In genomic region chr12:107651867-107652449, GRCh38 we compare ENCODE assay signal across 20 cellular contexts. TPM values are rescaled to one million over a fixed set of nuclear protein-coding genes. Genes with fewer than 3 reads are reported as not detected.
A peak's percentile ranks its signal among the peaks of the same experiment; 100 is the strongest.
DNase-seq lines count a peak whose midpoint lies in the region; ATAC-seq and TF ChIP-seq lines count a peak whose summit lies in the region.
"Had no signal": no experiment of that assay in that cellular context is flagged by ENCODE, and none has a peak within 500 bp of the region (broad histone marks: within the 10 kb centered on the region; RNA-seq: fewer than 3 reads in every experiment).

No MANE protein-coding gene starts in this region.

- peak; percentile 37 for DNase-seq in astrocyte of the hippocampus (ENCODE audit: low read depth, low spot score)
- DNase-seq in islet precursor cell = peak; percentile 79
- DNase-seq in H7 = no peak
- no peak for DNase-seq in right lobe of liver
- DNase-seq in posterior cingulate gyrus = no peak
- DNase-seq in colonic mucosa = no peak
- DNase-seq: EL, GF-D8, KBM-7, NCI-H1092, NCI-H1436 treated with DMSO at 0.1 percent for 48 hours, NCI-H1930, NCI-H2227 treated with DMSO at 0.1 percent for 48 hours, NCI-H510A treated with DMSO at 0.1 percent for 48 hours, Peyer's patch had no signal

- no peaks in the 10 kb centered on the region for H3K9me3 ChIP-seq in BLaER1
- no peaks in the 10 kb centered on the region for H3K9me3 ChIP-seq in right lobe of liver
- H3K9me3 ChIP-seq in colonic mucosa = no peaks in the 10 kb centered on the region
- H3K9me3 ChIP-seq: Peyer's patch had no signal

- no peak overlapping the region for H3K4me3 Mint-ChIP-seq in nephron

- H3K27me3 Mint-ChIP-seq in nephron (ENCODE audit: low read depth) = peaks cover 6% of the 10 kb centered on the region

- 33% methylated on average over 1 of the region's 3 CpGs for WGBS in right lobe of liver (ENCODE audit: insufficient coverage, low coverage, low lambda C conversion rate, missing lambda C conversion rate)

- H3K36me3 Mint-ChIP-seq in nephron (ENCODE audit: low read depth) = peaks cover under 1% of the 10 kb centered on the region

- TF ChIP-seq CTCF in nephron (IDR thresholded peaks at IDR 0.05; ENCODE audit: unreplicated experiment in 3 of 3) = no peak
- TF ChIP-seq CTCF in right lobe of liver (IDR thresholded peaks at IDR 0.05) = no peak
- no peak for TF ChIP-seq CTCF in colonic mucosa (IDR thresholded peaks at IDR 0.05)

- intact Hi-C loops in right lobe of liver (cut with DNase I) (no loop called here), posterior cingulate gyrus (cut with DNase I) (no loop called here), colonic mucosa (cut with DNase I) (no loop called here)

- H3K4me3 ChIP-seq in BLaER1 (no peak overlapping the region), H7 (ENCODE audit: insufficient read depth, low read depth, low read length) (no peak overlapping the region), right lobe of liver (no peak overlapping the region), colonic mucosa (no peak overlapping the region)
- H3K4me3 ChIP-seq: Peyer's patch had no signal

- no peaks in the 10 kb centered on the region for H3K27me3 ChIP-seq in BLaER1
- H3K27me3 ChIP-seq in H7 (ENCODE audit: control insufficient read depth, insufficient read depth, low read length) = no peaks in the 10 kb centered on the region
- no peaks in the 10 kb centered on the region for H3K27me3 ChIP-seq in right lobe of liver
- H3K27me3 ChIP-seq in colonic mucosa = no peaks in the 10 kb centered on the region
- H3K27me3 ChIP-seq: Peyer's patch had no signal

- peaks cover 48% of the 10 kb centered on the region for H3K4me1 Mint-ChIP-seq in nephron

- H3K4me2 ChIP-seq in BLaER1 = 0 out of 2 replicates have a peak overlapping the region, but pooled peaks have one; percentile 4

- H3K36me3 ChIP-seq in BLaER1 = no peaks in the 10 kb centered on the region
- H3K36me3 ChIP-seq in H7 (replicated peaks; ENCODE audit: control insufficient read depth, insufficient read depth, low read length) = no peaks in the 10 kb centered on the region
- no peaks in the 10 kb centered on the region for H3K36me3 ChIP-seq in right lobe of liver
- no peaks in the 10 kb centered on the region for H3K36me3 ChIP-seq in colonic mucosa
- H3K36me3 ChIP-seq: Peyer's patch had no signal

- no peaks in the 10 kb centered on the region for H4K20me1 ChIP-seq in BLaER1

- no peak for TF ChIP-seq POLR2A in right lobe of liver (IDR thresholded peaks at IDR 0.05)

- no peak for ATAC-seq in right lobe of liver
- ATAC-seq: HepG2, Right ventricle myocardium inferior had no signal

- peaks cover 29% of the 10 kb centered on the region for H3K4me1 ChIP-seq in BLaER1
- H3K4me1 ChIP-seq in right lobe of liver = peaks cover 0 to 23% (median 4%) of the 10 kb centered on the region in 4 donors
- no peaks in the 10 kb centered on the region for H3K4me1 ChIP-seq in colonic mucosa
- H3K4me1 ChIP-seq: Peyer's patch had no signal

- H3K27ac ChIP-seq in BLaER1 (no peak overlapping the region), right lobe of liver (no peak overlapping the region), colonic mucosa (no peak overlapping the region)
- H3K27ac ChIP-seq: HL-60, Peyer's patch had no signal

- H3K9me3 Mint-ChIP-seq in nephron = no peaks in the 10 kb centered on the region

- H3K9ac ChIP-seq in BLaER1 (no peak overlapping the region), colonic mucosa (ENCODE audit: low read depth in 2 of 2, low read length in 2 of 2) (no peak overlapping the region)

- peak overlapping the region in 2 of 3 experiments; percentile 70 to 90 for H3K27ac Mint-ChIP-seq in nephron

RNA-seq across cellular contexts. Expression of gene PWP1, which starts 33.6 kb away (rescaled TPM):
- total RNA-seq in H7 (2014; rRNA removed; shearing (Covaris generic)) = 62.1 and 65.9 TPM in 2 replicates
- total RNA-seq in right lobe of liver (10 to 100 TPM; 10.1 to 47.3 (median 16.6) TPM), colonic mucosa (10 to 100 TPM; 19.7 to 23.8 TPM)

Comparison
In these comparisons a context has a peak if more than half of its experiments do, and no peak if none do; other contexts are left out.
1. DNase-seq: peak in astrocyte of the hippocampus (single experiment) and islet precursor cell (single experiment); none in H7 (single experiment), right lobe of liver (0 of 3), posterior cingulate gyrus (0 of 10) and colonic mucosa (single experiment).